Comparison of ENCODE assay signal across 22 cellular contexts in genomic region chr6:125474061-125474460, GRCh38.
"Had no signal": no experiment of that assay in that cellular context is flagged by ENCODE, and none has a peak within 500 bp of the region (broad histone marks: within the 10 kb centered on the region; RNA-seq: fewer than 3 reads in every experiment).

No MANE protein-coding gene starts in this region.

- H3K4me3 ChIP-seq: heart left ventricle, lung, psoas muscle, right lobe of liver, spleen, thoracic aorta had no signal

- DNase-seq: effector memory CD4-positive, alpha-beta T cell; heart left ventricle; hippocampal formation; left colon; left ventricle myocardium superior; mesenchymal stem cell; midbrain; naive B cell; occipital lobe; psoas muscle; retina; right lobe of liver; spleen; stimulated activated CD4-positive, alpha-beta T cell treated with anti-CD3 and anti-CD28 coated beads, Interleukin-15, amount 100 ng/mL, for 24 hours; stimulated activated CD4-positive, alpha-beta T cell treated with anti-CD3 and anti-CD28 coated beads, Interleukin-1b, Interleukin-23, amount 100 ng/mL, for 48 hours; stimulated activated CD4-positive, alpha-beta T cell treated with anti-CD3 and anti-CD28 coated beads, Interleukin-4, amount 100 ng/mL, for 24 hours; stimulated activated naive CD8-positive, alpha-beta T cell treated with anti-CD3 and anti-CD28 coated beads, Interleukin-15, amount 100 ng/mL, for 72 hours; substantia nigra; trophoblast cell had no signal

- H3K9me3 ChIP-seq: heart left ventricle, psoas muscle, right lobe of liver, spleen, thoracic aorta had no signal

- H3K27ac ChIP-seq: heart left ventricle, psoas muscle, right lobe of liver, spleen, thoracic aorta had no signal

- ATAC-seq: esophagus mucosa; heart left ventricle; left colon; left ventricle myocardium superior; psoas muscle; right lobe of liver; stimulated activated naive CD8-positive, alpha-beta T cell treated with anti-CD3 and anti-CD28 coated beads, Interleukin-15, amount 100 ng/mL, for 72 hours had no signal

- H3K36me3 ChIP-seq: heart left ventricle, right lobe of liver, spleen, thoracic aorta had no signal

- H3K4me1 ChIP-seq: psoas muscle, right lobe of liver, spleen had no signal

- H3K27me3 ChIP-seq: heart left ventricle, right lobe of liver, spleen had no signal
